In the genomic region with DNA sequence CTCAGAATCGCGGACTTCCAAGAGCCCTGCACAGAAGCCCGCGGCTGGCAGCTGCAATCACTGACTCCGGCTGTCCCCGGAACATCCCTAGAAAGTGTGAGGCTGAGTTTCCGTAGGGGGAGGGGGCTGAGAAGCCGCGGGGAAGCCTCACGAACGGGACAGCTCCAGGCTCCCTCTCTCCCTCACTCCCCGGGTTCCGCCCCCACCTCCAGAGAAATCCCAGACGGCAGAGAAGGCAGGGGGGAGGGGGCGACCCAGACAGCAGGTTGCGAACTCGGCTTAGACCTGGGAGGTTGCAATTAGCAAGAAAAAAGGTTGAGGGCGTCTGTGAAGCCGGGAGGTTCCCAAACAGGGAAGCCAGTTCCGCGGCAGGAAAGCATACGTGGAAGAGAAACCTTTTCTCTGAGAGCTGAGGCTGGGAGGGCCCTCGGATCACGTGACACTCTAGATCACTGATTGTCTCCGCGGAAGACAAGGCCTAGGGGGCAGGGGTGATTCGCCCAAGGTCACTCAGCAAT, we compare ENCODE assay signal across 11 cellular contexts.
DNase-seq lines count a peak whose midpoint lies in the region; ATAC-seq, FAIRE-seq and TF ChIP-seq lines count a peak whose summit lies in the region.
"Had no signal": no experiment of that assay in that cellular context is flagged by ENCODE, and none has a peak within 500 bp of the region (broad histone marks: within the 10 kb centered on the region; RNA-seq: fewer than 3 reads in every experiment).

No MANE protein-coding gene starts in this region.

- FAIRE-seq in A549 (lab: Jason Lieb, UNC), result no peak

- no peaks in the 10 kb centered on the region for H3K9me2 ChIP-seq in hepatocyte (replicated peaks; ENCODE audit: insufficient read depth)

- no peak for TF ChIP-seq CTCF in A549 (IDR thresholded peaks at IDR 0.05)
- TF ChIP-seq CTCF in hepatocyte (IDR thresholded peaks at IDR 0.05; ENCODE audit: poor library complexity), result no peak
- TF ChIP-seq CTCF in upper lobe of left lung (IDR thresholded peaks at IDR 0.05), result no peak
- TF ChIP-seq CTCF in spleen (IDR thresholded peaks at IDR 0.05 in 8 of 11, conservative IDR thresholded peaks at IDR 0.05 in 3 of 11), result no peak
- no peak for TF ChIP-seq CTCF in tibial artery (IDR thresholded peaks at IDR 0.05)

- no peak for TF ChIP-seq EP300 in A549 (IDR thresholded peaks at IDR 0.05)
- TF ChIP-seq EP300 in upper lobe of left lung (IDR thresholded peaks at IDR 0.05), result no peak

- no peak for TF ChIP-seq RAD21 in A549 (conservative IDR thresholded peaks at IDR 0.05 in 1 of 2, IDR thresholded peaks at IDR 0.05 in 1 of 2)

- ATAC-seq in A549 (peak; percentile 22 to 37; a peak in 5 of 6 replicates), upper lobe of left lung (ENCODE audit: low FRiP score in 2 of 2) (no peak)
- no peak for ATAC-seq in activated naive CD8-positive, alpha-beta T cell treated with anti-CD3 and anti-CD28 coated beads, Interleukin-2, amount 50 U/mL, for 24 hours

- H3K9me3 ChIP-seq in A549 (no peaks in the 10 kb centered on the region), hepatocyte (ENCODE audit: low read depth) (no peaks in the 10 kb centered on the region), upper lobe of left lung (no peaks in the 10 kb centered on the region), spleen (peaks cover 0 to 9% (median 0%) of the 10 kb centered on the region in 8 donors), tibial artery (no peaks in the 10 kb centered on the region)
- H3K9me3 ChIP-seq: right atrium auricular region, suprapubic skin had no signal

- POLR2A ChIA-PET in A549 (lab: Yijun Ruan, JAX) (interaction anchor here (1.2 kb wide), 1 partner anchor 74 kb away, joined by 4 read pairs; a partner anchor contains a TSS), HEK293T (lab: Yijun Ruan, JAX) (interaction anchor here (1.2 to 1.3 kb wide), 2 partner anchors 11 to 13 kb away, joined by 4 to 5 read pairs; no protein-coding TSS in a partner anchor)

- H3K4me3 ChIP-seq in A549, result peak overlapping the region; percentile 53
- H3K4me3 ChIP-seq in hepatocyte, result no peak overlapping the region
- H3K4me3 ChIP-seq in upper lobe of left lung, result peak overlapping the region in 1 of 4 donors; percentile 10
- H3K4me3 ChIP-seq in spleen, result peak overlapping the region in 3 of 8 donors; percentile 1 to 51 (median 4)
- H3K4me3 ChIP-seq in tibial artery, result peak overlapping the region in 1 of 2 donors; percentile 1
- H3K4me3 ChIP-seq: suprapubic skin had no signal

- H3K27me3 Mint-ChIP-seq in activated naive CD8-positive, alpha-beta T cell treated with anti-CD3 and anti-CD28 coated beads, Interleukin-2, amount 50 U/mL, for 24 hours, result peaks cover 66% of the 10 kb centered on the region

- TF ChIP-seq POLR2A in A549 (IDR thresholded peaks at IDR 0.05; ENCODE audit: low read length), result no peak
- TF ChIP-seq POLR2A in upper lobe of left lung (IDR thresholded peaks at IDR 0.05), result no peak
- TF ChIP-seq POLR2A in spleen (IDR thresholded peaks at IDR 0.05), result no peak

- CTCF ChIA-PET in A549 (lab: Yijun Ruan, JAX), result interaction anchor here (0.9 to 6.4 kb wide), 11 partner anchors 11 to 123 kb away, joined by 3 to 47 read pairs (median 5); a partner anchor contains a TSS
- CTCF ChIA-PET in HEK293T (lab: Yijun Ruan, JAX), result interaction anchor here (0.6 to 2.4 kb wide), 5 partner anchors 12 to 74 kb away, joined by 3 to 8 read pairs (median 4); no protein-coding TSS in a partner anchor

- H3K36me3 ChIP-seq in hepatocyte (replicated peaks; ENCODE audit: insufficient read depth, low read depth) (no peaks in the 10 kb centered on the region), upper lobe of left lung (no peaks in the 10 kb centered on the region), spleen (no peaks in the 10 kb centered on the region), tibial artery (no peaks in the 10 kb centered on the region)
- H3K36me3 ChIP-seq: right atrium auricular region, suprapubic skin had no signal

- peak in 1 of 2 experiments; percentile 39 for DNase-seq in A549 (ENCODE audit: low read depth in 1 of 2, low spot score in 1 of 2)
- peak; percentile 22 for DNase-seq in HEK293T (ENCODE audit: extremely low spot score)
- peak; percentile 88 for DNase-seq in NCI-H748 (lab: John Stamatoyannopoulos, UW; ENCODE audit: unreplicated experiment)
- peak; percentile 28 for DNase-seq in hepatocyte (ENCODE audit: low spot score)
- no peak for DNase-seq in upper lobe of left lung
- no peak for DNase-seq in spleen
- no peak for DNase-seq in tibial artery
- no peak for DNase-seq in activated naive CD8-positive, alpha-beta T cell treated with anti-CD3 and anti-CD28 coated beads, Interleukin-2, amount 50 U/mL, for 24 hours

- no peaks in the 10 kb centered on the region for H4K20me1 ChIP-seq in hepatocyte (ENCODE audit: insufficient read depth, poor library complexity, severe bottlenecking)

- H2AFZ ChIP-seq in hepatocyte, result no peak overlapping the region

- intact Hi-C loops in spleen (cut with DNase I; ENCODE audit: low total_unique reads), result no loop called here
- intact Hi-C loops in tibial artery (cut with DNase I; ENCODE audit: low total_unique reads), result no loop called here

- H3K4me2 ChIP-seq in A549 (peak overlapping the region; percentile 99), hepatocyte (peak overlapping the region; percentile 90)

- H3K4me3 Mint-ChIP-seq in activated naive CD8-positive, alpha-beta T cell treated with anti-CD3 and anti-CD28 coated beads, Interleukin-2, amount 50 U/mL, for 24 hours, result no peak overlapping the region

- no peaks in the 10 kb centered on the region for H3K79me2 ChIP-seq in hepatocyte

- peaks cover 38% of the 10 kb centered on the region for H3K4me1 ChIP-seq in A549
- peaks cover 11% of the 10 kb centered on the region for H3K4me1 ChIP-seq in hepatocyte (ENCODE audit: insufficient read depth)
- H3K4me1 ChIP-seq in upper lobe of left lung, result peaks cover 3 to 16% (median 12%) of the 10 kb centered on the region in 4 donors
- peaks cover 0 to 17% (median 13%) of the 10 kb centered on the region in 6 donors for H3K4me1 ChIP-seq in spleen
- peaks cover 0 to 17% (median 11%) of the 10 kb centered on the region in 4 donors for H3K4me1 ChIP-seq in tibial artery

- 5% methylated on average over 25 of the region's 27 CpGs for WGBS in A549 (ENCODE audit: missing lambda C conversion rate)
- 2% methylated on average over 24 of the region's 27 CpGs for WGBS in hepatocyte (ENCODE audit: low lambda C conversion rate, missing lambda C conversion rate)
- WGBS in upper lobe of left lung, 2 donors, result 2 to 4% methylated on average over 19 to 25 of the region's 27 CpGs
- 2 to 4% (median 3%) methylated on average over 23 to 27 of the region's 27 CpGs for WGBS in spleen, 5 donors

- peak overlapping the region; percentile 65 to 80 for H3K27ac ChIP-seq in A549
- no peak overlapping the region for H3K27ac ChIP-seq in hepatocyte
- H3K27ac ChIP-seq in upper lobe of left lung, result no peak overlapping the region
- no peak overlapping the region for H3K27ac ChIP-seq in spleen
- H3K27ac ChIP-seq in tibial artery, result no peak overlapping the region
- H3K27ac ChIP-seq: right atrium auricular region, suprapubic skin had no signal

- H3K36me3 Mint-ChIP-seq in activated naive CD8-positive, alpha-beta T cell treated with anti-CD3 and anti-CD28 coated beads, Interleukin-2, amount 50 U/mL, for 24 hours (ENCODE audit: low read depth), result no peaks in the 10 kb centered on the region

- H3K4me1 Mint-ChIP-seq in activated naive CD8-positive, alpha-beta T cell treated with anti-CD3 and anti-CD28 coated beads, Interleukin-2, amount 50 U/mL, for 24 hours, result peaks cover 5% of the 10 kb centered on the region

- H3K9me3 Mint-ChIP-seq in activated naive CD8-positive, alpha-beta T cell treated with anti-CD3 and anti-CD28 coated beads, Interleukin-2, amount 50 U/mL, for 24 hours, result peaks cover 4% of the 10 kb centered on the region
- H3K9me3 Mint-ChIP-seq: activated naive CD4-positive, alpha-beta T cell treated with anti-CD3 and anti-CD28 coated beads, Interleukin-2, amount 50 U/mL, for 72 hours had no signal

- H3K27ac Mint-ChIP-seq in activated naive CD8-positive, alpha-beta T cell treated with anti-CD3 and anti-CD28 coated beads, Interleukin-2, amount 50 U/mL, for 24 hours, result no peak overlapping the region
- H3K27ac Mint-ChIP-seq: activated naive CD4-positive, alpha-beta T cell treated with anti-CD3 and anti-CD28 coated beads, Interleukin-2, amount 50 U/mL, for 72 hours had no signal

- peaks cover 41% of the 10 kb centered on the region for H3K27me3 ChIP-seq in hepatocyte
- H3K27me3 ChIP-seq in upper lobe of left lung, result peaks cover 0 to 15% (median 7%) of the 10 kb centered on the region in 4 donors
- peaks cover 3 to 100% (median 45%) of the 10 kb centered on the region in 7 donors for H3K27me3 ChIP-seq in spleen (replicated peaks in 1 of 7)
- H3K27me3 ChIP-seq in tibial artery, result peaks cover 0 to 18% of the 10 kb centered on the region in 2 donors
- H3K27me3 ChIP-seq: right atrium auricular region had no signal

TF ChIP-seq in A549, 52 proteins besides CTCF, POLR2A, EP300 and RAD21:
- TF ChIP-seq, protein P1, sequence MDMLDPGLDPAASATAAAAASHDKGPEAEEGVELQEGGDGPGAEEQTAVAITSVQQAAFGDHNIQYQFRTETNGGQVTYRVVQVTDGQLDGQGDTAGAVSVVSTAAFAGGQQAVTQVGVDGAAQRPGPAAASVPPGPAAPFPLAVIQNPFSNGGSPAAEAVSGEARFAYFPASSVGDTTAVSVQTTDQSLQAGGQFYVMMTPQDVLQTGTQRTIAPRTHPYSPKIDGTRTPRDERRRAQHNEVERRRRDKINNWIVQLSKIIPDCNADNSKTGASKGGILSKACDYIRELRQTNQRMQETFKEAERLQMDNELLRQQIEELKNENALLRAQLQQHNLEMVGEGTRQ (IDR thresholded peaks at IDR 0.05), result peak; percentile 82
- no peak for TF ChIP-seq ZNF302 (CRISPR knock-in tag; IDR thresholded peaks at IDR 0.05)
- TF ChIP-seq FOSB (CRISPR knock-in tag; IDR thresholded peaks at IDR 0.05), result no peak

TF ChIP-seq in HEK293T, 16 proteins besides CTCF, POLR2A, EP300 and RAD21 (continues in another document):
- TF ChIP-seq CTBP1 (IDR thresholded peaks at IDR 0.05; ENCODE audit: borderline replicate concordance) (no peak), ARNT (IDR thresholded peaks at IDR 0.05) (no peak), TARDBP (IDR thresholded peaks at IDR 0.05) (no peak), LEF1 (IDR thresholded peaks at IDR 0.05; ENCODE audit: borderline replicate concordance) (no peak), FOXA1 (IDR thresholded peaks at IDR 0.05) (no peak), NFRKB (IDR thresholded peaks at IDR 0.05) (no peak), SP1 (IDR thresholded peaks at IDR 0.05) (no peak), BHLHE40 (IDR thresholded peaks at IDR 0.05; ENCODE audit: borderline replicate concordance) (no peak), SUZ12 (IDR thresholded peaks at IDR 0.05) (no peak), FOXM1 (IDR thresholded peaks at IDR 0.05; ENCODE audit: borderline replicate concordance) (no peak), FOXK2 (IDR thresholded peaks at IDR 0.05) (no peak)

Comparison
In these comparisons a context has a peak if more than half of its experiments do, and no peak if none do; other contexts are left out.
1. ATAC-seq: peak in A549 (2 of 2); none in upper lobe of left lung (0 of 2) and activated naive CD8-positive, alpha-beta T cell treated with anti-CD3 and anti-CD28 coated beads, Interleukin-2, amount 50 U/mL, for 24 hours (single experiment).
2. DNase-seq: peak in HEK293T (single experiment), NCI-H748 (single experiment) and hepatocyte (single experiment); none in upper lobe of left lung (0 of 2), spleen (single experiment), tibial artery (0 of 2) and activated naive CD8-positive, alpha-beta T cell treated with anti-CD3 and anti-CD28 coated beads, Interleukin-2, amount 50 U/mL, for 24 hours (single experiment).
3. H3K27ac ChIP-seq: peak in A549 (2 of 2); none in hepatocyte (single experiment), upper lobe of left lung (0 of 4), spleen (0 of 8) and tibial artery (0 of 2).